Comparison of ENCODE assay signal across 22 cellular contexts in the genomic region with DNA sequence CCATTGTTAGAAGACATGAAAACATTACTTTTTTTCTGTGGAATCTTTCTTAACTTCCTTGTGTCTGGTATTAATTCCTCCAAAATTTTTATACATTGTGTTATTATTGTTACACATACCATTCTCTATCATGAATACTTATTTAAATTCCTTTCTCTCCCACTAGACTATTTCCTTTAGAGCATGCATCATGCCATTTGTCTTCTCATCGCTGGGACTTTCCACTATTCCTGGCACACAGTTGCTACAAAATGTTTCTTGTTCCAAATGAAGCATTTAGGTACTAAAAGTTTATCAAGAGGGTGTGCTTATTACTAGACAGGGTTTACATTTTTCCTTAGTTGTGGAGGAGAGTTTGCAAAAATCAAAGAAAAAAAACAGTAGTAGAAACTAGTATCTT.
DNase-seq lines count a peak whose midpoint lies in the region; ATAC-seq and TF ChIP-seq lines count a peak whose summit lies in the region.
"Had no signal": no experiment of that assay in that cellular context is flagged by ENCODE, and none has a peak within 500 bp of the region (broad histone marks: within the 10 kb centered on the region; RNA-seq: fewer than 3 reads in every experiment).

No MANE protein-coding gene starts in this region.

- intact Hi-C loops in esophagus muscularis mucosa (cut with DNase I) = loop anchor here (5.0 kb wide), 1 partner anchor 54 kb away; no protein-coding TSS in a partner anchor
- intact Hi-C loops in activated CD4-positive, alpha-beta memory T cell treated with anti-CD3 and anti-CD28 coated beads for 36 hours (cut with micrococcal nuclease) = no loop called here

- H3K56ac ChIP-seq in mesendoderm (ENCODE audit: low read length) = no peak overlapping the region

- no peak overlapping the region for H2AK5ac ChIP-seq in mesendoderm (ENCODE audit: low read length)

- no peak overlapping the region for H3K27ac Mint-ChIP-seq in activated CD4-positive, alpha-beta memory T cell treated with anti-CD3 and anti-CD28 coated beads for 36 hours
- H3K27ac Mint-ChIP-seq: activated B cell treated with CpG ODN at 0.5 μM for 24 hours; activated naive CD8-positive, alpha-beta T cell treated with anti-CD3 and anti-CD28 coated beads for 36 hours; activated T-helper 1 cell treated with anti-CD3 and anti-CD28 coated beads, Interleukin-12 subunit alpha, Interleukin-12 subunit beta, Interleukin-2, Interleukin-4 antibody, amounts not matched to agents 30 ng/mL and 10 ng/mL and 1 ng/mL, durations not matched to agents 14 hours and 24 hours and 36 hours; CD4-positive, alpha-beta T cell; natural killer cell treated with Interleukin-12 subunit alpha and Interleukin-12 subunit beta and Interleukin-15 and Interleukin-18, amount 100 ng/mL, for 72 hours; stimulated activated naive CD8-positive, alpha-beta T cell treated with anti-CD3 and anti-CD28 coated beads, Interleukin-15, amount 100 ng/mL, for 72 hours; T-helper 2 cell treated with Interferon-gamma antibody and Interleukin-4, amounts not matched to agents 5 μg/mL and 100 μg/mL, for 36 hours had no signal

- POLR2A ChIA-PET in AG04449 (lab: Yijun Ruan, JAX) = no interaction called here
- POLR2A ChIA-PET in activated CD4-positive, alpha-beta memory T cell treated with anti-CD3 and anti-CD28 coated beads for 36 hours (lab: Charles Lee) = no interaction called here

- H3K79me1 ChIP-seq in mesendoderm (ENCODE audit: low read length) = no peaks in the 10 kb centered on the region

- no peak overlapping the region for H3K4ac ChIP-seq in mesendoderm (ENCODE audit: low read depth, low read length)

- H2BK5ac ChIP-seq in mesendoderm (ENCODE audit: low read length) = no peak overlapping the region

- no peaks in the 10 kb centered on the region for H3K36me3 Mint-ChIP-seq in activated CD4-positive, alpha-beta memory T cell treated with anti-CD3 and anti-CD28 coated beads for 36 hours
- H3K36me3 Mint-ChIP-seq: activated naive CD8-positive, alpha-beta T cell treated with anti-CD3 and anti-CD28 coated beads for 36 hours; natural killer cell treated with Interleukin-12 subunit alpha and Interleukin-12 subunit beta and Interleukin-15 and Interleukin-18, amount 100 ng/mL, for 72 hours had no signal

- no peak overlapping the region for H4K5ac ChIP-seq in mesendoderm (ENCODE audit: low read length)

- H3K4me1 ChIP-seq in esophagus muscularis mucosa = peaks cover 22 to 74% (median 57%) of the 10 kb centered on the region in 4 donors
- H3K4me1 ChIP-seq in muscle layer of colon (ENCODE audit: insufficient read depth, low read length) = peaks cover 51% of the 10 kb centered on the region
- no peaks in the 10 kb centered on the region for H3K4me1 ChIP-seq in mesendoderm (ENCODE audit: control insufficient read depth, low read depth, low read length)
- H3K4me1 ChIP-seq: lower lobe of right lung had no signal

- H3K27me3 Mint-ChIP-seq in activated CD4-positive, alpha-beta memory T cell treated with anti-CD3 and anti-CD28 coated beads for 36 hours = no peaks in the 10 kb centered on the region
- H3K27me3 Mint-ChIP-seq: activated naive CD8-positive, alpha-beta T cell treated with anti-CD3 and anti-CD28 coated beads for 36 hours; CD4-positive, alpha-beta T cell; natural killer cell treated with Interleukin-12 subunit alpha and Interleukin-12 subunit beta and Interleukin-15 and Interleukin-18, amount 100 ng/mL, for 72 hours; stimulated activated naive CD8-positive, alpha-beta T cell treated with anti-CD3 and anti-CD28 coated beads, Interleukin-15, amount 100 ng/mL, for 72 hours had no signal

- TF ChIP-seq CTCF in AG04449 (IDR thresholded peaks at IDR 0.05; ENCODE audit: insufficient read depth, low read length, missing control alignments) (no peak), esophagus muscularis mucosa (IDR thresholded peaks at IDR 0.05) (no peak)

- H2BK120ac ChIP-seq in mesendoderm (ENCODE audit: low read depth, low read length) = no peak overlapping the region

- H3K9me3 ChIP-seq in esophagus muscularis mucosa = no peaks in the 10 kb centered on the region
- no peaks in the 10 kb centered on the region for H3K9me3 ChIP-seq in muscle layer of colon (ENCODE audit: low read length)
- H3K9me3 ChIP-seq: lower lobe of right lung had no signal

- H3K4me2 ChIP-seq in mesendoderm (ENCODE audit: low read length) = no peak overlapping the region

- H2BK15ac ChIP-seq in mesendoderm (replicated peaks; ENCODE audit: low read depth) = no peak overlapping the region

- H3K4me3 ChIP-seq in AG04449 (ENCODE audit: low read depth, low read length) = no peak overlapping the region
- no peak overlapping the region for H3K4me3 ChIP-seq in esophagus muscularis mucosa
- H3K4me3 ChIP-seq in muscle layer of colon (ENCODE audit: low read depth in 1 of 2, low read length in 2 of 2) = no peak overlapping the region
- H3K4me3 ChIP-seq in mesendoderm (ENCODE audit: low read length) = no peak overlapping the region
- H3K4me3 ChIP-seq: lower lobe of right lung had no signal

- H3K36me3 ChIP-seq in esophagus muscularis mucosa (no peaks in the 10 kb centered on the region), muscle layer of colon (ENCODE audit: insufficient read depth, low read length) (no peaks in the 10 kb centered on the region), mesendoderm (ENCODE audit: control insufficient read depth, insufficient read depth, low read length) (no peaks in the 10 kb centered on the region)
- H3K36me3 ChIP-seq: lower lobe of right lung had no signal

- H3K9me3 Mint-ChIP-seq in activated CD4-positive, alpha-beta memory T cell treated with anti-CD3 and anti-CD28 coated beads for 36 hours = no peaks in the 10 kb centered on the region
- H3K9me3 Mint-ChIP-seq: activated B cell treated with CpG ODN at 0.5 μM for 24 hours; activated naive CD8-positive, alpha-beta T cell treated with anti-CD3 and anti-CD28 coated beads for 36 hours; activated T-helper 1 cell treated with anti-CD3 and anti-CD28 coated beads, Interleukin-12 subunit alpha, Interleukin-12 subunit beta, Interleukin-2, Interleukin-4 antibody, amounts not matched to agents 30 ng/mL and 10 ng/mL and 1 ng/mL, durations not matched to agents 14 hours and 24 hours and 36 hours; CD4-positive, alpha-beta T cell; natural killer cell treated with Interleukin-12 subunit alpha and Interleukin-12 subunit beta and Interleukin-15 and Interleukin-18, amount 100 ng/mL, for 72 hours; stimulated activated naive CD8-positive, alpha-beta T cell treated with anti-CD3 and anti-CD28 coated beads, Interleukin-15, amount 100 ng/mL, for 72 hours; T-helper 2 cell treated with Interferon-gamma antibody and Interleukin-4, amounts not matched to agents 5 μg/mL and 100 μg/mL, for 36 hours had no signal

- TF ChIP-seq EP300 in esophagus muscularis mucosa (IDR thresholded peaks at IDR 0.05) = no peak

- H3K79me2 ChIP-seq in mesendoderm (ENCODE audit: control insufficient read depth, insufficient read depth, low read length) = no peaks in the 10 kb centered on the region

- WGBS in esophagus muscularis mucosa = 48% methylated on average over 1 of the region's 1 CpG
- no CpG with 5 or more reads among the region's 1 CpG for WGBS in mesendoderm (ENCODE audit: extremely low coverage, insufficient coverage, low lambda C conversion rate)

- no peaks in the 10 kb centered on the region for H3K4me1 Mint-ChIP-seq in activated CD4-positive, alpha-beta memory T cell treated with anti-CD3 and anti-CD28 coated beads for 36 hours (ENCODE audit: low read depth)
- H3K4me1 Mint-ChIP-seq: activated B cell treated with CpG ODN at 0.5 μM for 24 hours; activated naive CD8-positive, alpha-beta T cell treated with anti-CD3 and anti-CD28 coated beads for 36 hours; stimulated activated naive CD8-positive, alpha-beta T cell treated with anti-CD3 and anti-CD28 coated beads, Interleukin-15, amount 100 ng/mL, for 72 hours had no signal

- no peaks in the 10 kb centered on the region for H3K27me3 ChIP-seq in esophagus muscularis mucosa
- H3K27me3 ChIP-seq in muscle layer of colon (ENCODE audit: control insufficient read depth in 1 of 2, insufficient read depth in 2 of 2, low read length in 2 of 2) = no peaks in the 10 kb centered on the region
- H3K27me3 ChIP-seq in mesendoderm (ENCODE audit: insufficient read depth, low read length, poor library complexity) = no peaks in the 10 kb centered on the region

- H3K27ac ChIP-seq in esophagus muscularis mucosa (replicated peaks in 1 of 4) (peak overlapping the region; percentile 58 to 75 (median 66)), muscle layer of colon (ENCODE audit: low read depth, low read length) (peak overlapping the region; percentile 35), mesendoderm (ENCODE audit: low read depth, low read length) (no peak overlapping the region)
- H3K27ac ChIP-seq: lower lobe of right lung had no signal

- peak; percentile 70 for DNase-seq in AG04449 (ENCODE audit: low read depth, low spot score)
- DNase-seq in LHCN-M2 (ENCODE audit: low read depth) = peak; percentile 14
- DNase-seq in esophagus muscularis mucosa (ENCODE audit: extremely low spot score) = no peak
- DNase-seq in globus pallidus (ENCODE audit: low spot score) = no peak
- no peak for DNase-seq in mesendoderm
- DNase-seq in activated CD4-positive, alpha-beta memory T cell treated with anti-CD3 and anti-CD28 coated beads for 36 hours = no peak
- DNase-seq: activated B cell treated with CpG ODN at 0.5 μM for 24 hours; activated naive CD8-positive, alpha-beta T cell treated with anti-CD3 and anti-CD28 coated beads for 36 hours; CD4-positive, alpha-beta T cell; DND-41; effector CD8-positive, alpha-beta T cell; foreskin melanocyte; lower lobe of right lung; NCI-H1930; NCI-H524; Right ventricle myocardium superior; stimulated activated naive CD8-positive, alpha-beta T cell treated with anti-CD3 and anti-CD28 coated beads, Interleukin-15, amount 100 ng/mL, for 72 hours had no signal

- no peak for TF ChIP-seq POLR2A in esophagus muscularis mucosa (IDR thresholded peaks at IDR 0.05; ENCODE audit: low read depth)
- no peak for TF ChIP-seq POLR2A in GM18505 (IDR thresholded peaks at IDR 0.05; ENCODE audit: borderline replicate concordance, extremely low read depth, insufficient read depth, insufficient read length)

- no peak overlapping the region for H3K9ac ChIP-seq in muscle layer of colon (ENCODE audit: low read length)
- no peak overlapping the region for H3K9ac ChIP-seq in mesendoderm (ENCODE audit: low read length)

- no peak overlapping the region for H3K18ac ChIP-seq in mesendoderm (ENCODE audit: low read length)

- ATAC-seq in GM18505 (IDR thresholded peaks at IDR 0.05; ENCODE audit: unreplicated experiment) = no peak
- ATAC-seq: lower lobe of right lung; natural killer cell treated with Interleukin-12 subunit alpha and Interleukin-12 subunit beta and Interleukin-15 and Interleukin-18, amount 100 ng/mL, for 72 hours; stimulated activated naive CD8-positive, alpha-beta T cell treated with anti-CD3 and anti-CD28 coated beads, Interleukin-15, amount 100 ng/mL, for 72 hours had no signal

- H4K8ac ChIP-seq in mesendoderm (ENCODE audit: low read depth, low read length) = no peak overlapping the region

- CTCF ChIA-PET in AG04449 (lab: Yijun Ruan, JAX) = interaction anchor here (1.7 kb wide), 1 partner anchor 190 kb away, joined by 4 read pairs; a partner anchor contains a TSS
- CTCF ChIA-PET in activated CD4-positive, alpha-beta memory T cell treated with anti-CD3 and anti-CD28 coated beads for 36 hours (lab: Charles Lee) = no interaction called here

- no peak overlapping the region for H3K4me3 Mint-ChIP-seq in activated CD4-positive, alpha-beta memory T cell treated with anti-CD3 and anti-CD28 coated beads for 36 hours
- H3K4me3 Mint-ChIP-seq: activated B cell treated with CpG ODN at 0.5 μM for 24 hours; activated naive CD8-positive, alpha-beta T cell treated with anti-CD3 and anti-CD28 coated beads for 36 hours; activated T-helper 1 cell treated with anti-CD3 and anti-CD28 coated beads, Interleukin-12 subunit alpha, Interleukin-12 subunit beta, Interleukin-2, Interleukin-4 antibody, amounts not matched to agents 30 ng/mL and 10 ng/mL and 1 ng/mL, durations not matched to agents 14 hours and 24 hours and 36 hours; CD4-positive, alpha-beta T cell; natural killer cell treated with Interleukin-12 subunit alpha and Interleukin-12 subunit beta and Interleukin-15 and Interleukin-18, amount 100 ng/mL, for 72 hours; stimulated activated naive CD8-positive, alpha-beta T cell treated with anti-CD3 and anti-CD28 coated beads, Interleukin-15, amount 100 ng/mL, for 72 hours; T-helper 2 cell treated with Interferon-gamma antibody and Interleukin-4, amounts not matched to agents 5 μg/mL and 100 μg/mL, for 36 hours had no signal

- H3K23ac ChIP-seq in mesendoderm (ENCODE audit: low read length) = no peak overlapping the region

Comparison
In these comparisons a context has a peak if more than half of its experiments do, and no peak if none do; other contexts are left out.
1. DNase-seq: peak in AG04449 (single experiment) and LHCN-M2 (single experiment); none in esophagus muscularis mucosa (single experiment), globus pallidus (single experiment), mesendoderm (single experiment) and activated CD4-positive, alpha-beta memory T cell treated with anti-CD3 and anti-CD28 coated beads for 36 hours (single experiment).